In the genomic region with DNA sequence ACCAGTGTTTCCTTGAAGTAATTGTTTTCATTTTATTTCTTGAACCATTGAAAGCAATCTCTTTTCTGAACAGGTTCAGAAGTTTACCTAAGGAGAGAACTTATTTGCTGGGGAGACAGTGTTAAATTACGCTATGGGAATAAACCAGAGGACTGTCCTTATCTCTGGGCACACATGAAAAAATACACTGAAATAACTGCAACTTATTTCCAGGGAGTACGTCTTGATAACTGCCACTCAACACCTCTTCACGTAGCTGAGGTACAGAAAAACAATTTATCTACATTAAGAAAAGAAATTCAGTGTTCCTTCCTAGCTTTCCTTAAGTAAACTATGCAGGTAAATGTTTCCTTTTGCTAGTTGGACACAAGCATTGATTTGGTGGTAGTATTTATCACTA, we compare ENCODE assay signal across 28 cellular contexts.
"Had no signal": no experiment of that assay in that cellular context is flagged by ENCODE, and none has a peak within 500 bp of the region (broad histone marks: within the 10 kb centered on the region; RNA-seq: fewer than 3 reads in every experiment).

No MANE protein-coding gene starts in this region.

- DNase-seq: naive thymus-derived CD8-positive, alpha-beta T cell; nephron progenitor cell; nucleus accumbens; pancreas; right cardiac atrium; right lobe of liver; sigmoid colon; small intestine; stimulated activated CD4-positive, alpha-beta T cell treated with anti-CD3 and anti-CD28 coated beads, Interleukin-15, amount 100 ng/mL, for 24 hours; stimulated activated CD4-positive, alpha-beta T cell treated with anti-CD3 and anti-CD28 coated beads, Interleukin-2, amount 100 ng/mL, for 24 hours; stimulated activated CD4-positive, alpha-beta T cell treated with anti-CD3 and anti-CD28 coated beads, Interleukin-2, amount 100 ng/mL, for 48 hours; stimulated activated CD4-positive, alpha-beta T cell treated with anti-CD3 and anti-CD28 coated beads, Interleukin-4, amount 100 ng/mL, for 24 hours; stimulated activated naive CD4-positive, alpha-beta T cell; stimulated activated naive CD8-positive, alpha-beta T cell treated with anti-CD3 and anti-CD28 coated beads, Interleukin-15, amount 100 ng/mL, for 72 hours; stimulated activated naive CD8-positive, alpha-beta T cell treated with anti-CD3 and anti-CD28 coated beads, Interleukin-15, Interleukin-2, amounts not matched to agents 100 U/mL and 50 U/mL, for 24 hours; substantia nigra; testis; tibial artery; transverse colon; upper lobe of right lung; uterus had no signal

- H3K4me3 ChIP-seq: pancreas, prostate gland, right lobe of liver, sigmoid colon, suprapubic skin, testis, tibial artery, transverse colon, upper lobe of right lung, uterus had no signal

- H3K27me3 Mint-ChIP-seq: naive thymus-derived CD8-positive, alpha-beta T cell; natural killer cell treated with Interleukin-12 subunit alpha and Interleukin-12 subunit beta and Interleukin-15 and Interleukin-18, amount 100 ng/mL, for 72 hours; stimulated activated naive CD8-positive, alpha-beta T cell treated with anti-CD3 and anti-CD28 coated beads, Interleukin-15, amount 100 ng/mL, for 72 hours; type B pancreatic cell had no signal

- H3K9me3 Mint-ChIP-seq: naive thymus-derived CD8-positive, alpha-beta T cell; natural killer cell treated with Interleukin-12 subunit alpha and Interleukin-12 subunit beta and Interleukin-15 and Interleukin-18, amount 100 ng/mL, for 72 hours; nephron progenitor cell; neural crest cell; stimulated activated effector memory CD8-positive, alpha-beta T cell treated with anti-CD3 and anti-CD28 coated beads, Interleukin-12 subunit alpha, Interleukin-12 subunit beta, amount 100 ng/mL, for 72 hours; stimulated activated naive CD8-positive, alpha-beta T cell treated with anti-CD3 and anti-CD28 coated beads, Interleukin-15, amount 100 ng/mL, for 72 hours; type B pancreatic cell had no signal

- ATAC-seq: naive thymus-derived CD8-positive, alpha-beta T cell; natural killer cell treated with Interleukin-12 subunit alpha and Interleukin-12 subunit beta and Interleukin-15 and Interleukin-18, amount 100 ng/mL, for 72 hours; pancreas; right cardiac atrium; right lobe of liver; stimulated activated effector memory CD8-positive, alpha-beta T cell treated with anti-CD3 and anti-CD28 coated beads, Interleukin-12 subunit alpha, Interleukin-12 subunit beta, amount 100 ng/mL, for 72 hours; stimulated activated naive CD8-positive, alpha-beta T cell treated with anti-CD3 and anti-CD28 coated beads, Interleukin-15, amount 100 ng/mL, for 72 hours; stimulated activated naive CD8-positive, alpha-beta T cell treated with anti-CD3 and anti-CD28 coated beads, Interleukin-15, Interleukin-2, amounts not matched to agents 100 U/mL and 50 U/mL, for 24 hours; upper lobe of right lung had no signal

- H3K4me3 Mint-ChIP-seq: naive thymus-derived CD8-positive, alpha-beta T cell; natural killer cell treated with Interleukin-12 subunit alpha and Interleukin-12 subunit beta and Interleukin-15 and Interleukin-18, amount 100 ng/mL, for 72 hours; nephron progenitor cell; neural crest cell; stimulated activated effector memory CD8-positive, alpha-beta T cell treated with anti-CD3 and anti-CD28 coated beads, Interleukin-12 subunit alpha, Interleukin-12 subunit beta, amount 100 ng/mL, for 72 hours; stimulated activated naive CD8-positive, alpha-beta T cell treated with anti-CD3 and anti-CD28 coated beads, Interleukin-15, amount 100 ng/mL, for 72 hours; type B pancreatic cell had no signal

- H3K27ac ChIP-seq: neutrophil, pancreas, prostate gland, right lobe of liver, sigmoid colon, suprapubic skin, testis, tibial artery, transverse colon, upper lobe of right lung, uterus had no signal

- H3K4me1 ChIP-seq: pancreas, prostate gland, right lobe of liver, sigmoid colon, suprapubic skin, testis, tibial artery, transverse colon, upper lobe of right lung, uterus had no signal

- H3K9me3 ChIP-seq: neutrophil, pancreas, prostate gland, right lobe of liver, sigmoid colon, suprapubic skin, testis, tibial artery, transverse colon, upper lobe of right lung, uterus had no signal

- H3K4me1 Mint-ChIP-seq: nephron progenitor cell; neural crest cell; stimulated activated effector memory CD8-positive, alpha-beta T cell treated with anti-CD3 and anti-CD28 coated beads, Interleukin-12 subunit alpha, Interleukin-12 subunit beta, amount 100 ng/mL, for 72 hours; stimulated activated naive CD8-positive, alpha-beta T cell treated with anti-CD3 and anti-CD28 coated beads, Interleukin-15, amount 100 ng/mL, for 72 hours had no signal

- H3K27me3 ChIP-seq: neutrophil, pancreas, right lobe of liver, sigmoid colon, suprapubic skin, testis, tibial artery, transverse colon, upper lobe of right lung, uterus had no signal

- H3K27ac Mint-ChIP-seq: naive thymus-derived CD8-positive, alpha-beta T cell; natural killer cell treated with Interleukin-12 subunit alpha and Interleukin-12 subunit beta and Interleukin-15 and Interleukin-18, amount 100 ng/mL, for 72 hours; stimulated activated effector memory CD8-positive, alpha-beta T cell treated with anti-CD3 and anti-CD28 coated beads, Interleukin-12 subunit alpha, Interleukin-12 subunit beta, amount 100 ng/mL, for 72 hours; stimulated activated naive CD8-positive, alpha-beta T cell treated with anti-CD3 and anti-CD28 coated beads, Interleukin-15, amount 100 ng/mL, for 72 hours; type B pancreatic cell had no signal

- H3K36me3 ChIP-seq: prostate gland, uterus had no signal
